ENCODE assay signal across 28 cellular contexts in genomic region chr22:50019316-50019715, GRCh38. TPM values are rescaled to one million over a fixed set of nuclear protein-coding genes. Genes with fewer than 3 reads are reported as not detected.
DNase-seq lines count a peak whose midpoint lies in the region; ATAC-seq and TF ChIP-seq lines count a peak whose summit lies in the region.
"Had no signal": no experiment of that assay in that cellular context is flagged by ENCODE, and none has a peak within 500 bp of the region (broad histone marks: within the 10 kb centered on the region; RNA-seq: fewer than 3 reads in every experiment).

No MANE protein-coding gene starts in this region.

- peak; percentile 34 for DNase-seq in activated naive CD4-positive, alpha-beta T cell treated with anti-CD3 and anti-CD28 coated beads for 36 hours
- DNase-seq in activated naive CD4-positive, alpha-beta T cell treated with Interleukin-2 at 50 U/mL for 16 hours, result no peak
- no peak for DNase-seq in activated T-cell treated with anti-CD3 and anti-CD28 coated beads, Interleukin-2, amount 50 U/mL, for 72 hours
- DNase-seq in naive thymus-derived CD8-positive, alpha-beta T cell, result no peak
- DNase-seq in upper lobe of right lung, result peak; percentile 30
- no peak for DNase-seq in NK-92 (lab: John Stamatoyannopoulos, UW; ENCODE audit: unreplicated experiment)
- DNase-seq in HCEC 1CT, result no peak
- DNase-seq: activated CD4-positive, CD25-positive, alpha-beta regulatory T cell treated with anti-CD3 and anti-CD28 coated beads, Interleukin-2, amount 50 U/mL, for 72 hours; effector CD4-positive, alpha-beta T cell; foreskin fibroblast; heart right ventricle; NCI-H1092 treated with DMSO at 0.1 percent for 48 hours; NCI-H1930; NCI-H69; small intestine; testis had no signal

- H3K9me3 Mint-ChIP-seq in activated naive CD4-positive, alpha-beta T cell treated with anti-CD3 and anti-CD28 coated beads for 36 hours, result no peaks in the 10 kb centered on the region
- peaks cover 1 to 2% of the 10 kb centered on the region in 2 donors for H3K9me3 Mint-ChIP-seq in activated T-cell treated with anti-CD3 and anti-CD28 coated beads, Interleukin-2, amount 50 U/mL, for 72 hours
- no peaks in the 10 kb centered on the region for H3K9me3 Mint-ChIP-seq in naive thymus-derived CD8-positive, alpha-beta T cell

- intact Hi-C loops in activated naive CD4-positive, alpha-beta T cell treated with anti-CD3 and anti-CD28 coated beads for 36 hours (cut with micrococcal nuclease), result loop anchor here (1.0 to 5.0 kb wide), 7 partner anchors 11 to 453 kb away; no protein-coding TSS in a partner anchor
- intact Hi-C loops in upper lobe of right lung (cut with DNase I), result no loop called here

- no peak for TF ChIP-seq CTCF in upper lobe of right lung (IDR thresholded peaks at IDR 0.05)

- peaks cover 3% of the 10 kb centered on the region for H3K36me3 Mint-ChIP-seq in activated naive CD4-positive, alpha-beta T cell treated with anti-CD3 and anti-CD28 coated beads for 36 hours (ENCODE audit: low read depth)
- H3K36me3 Mint-ChIP-seq in activated T-cell treated with anti-CD3 and anti-CD28 coated beads, Interleukin-2, amount 50 U/mL, for 72 hours (ENCODE audit: insufficient read depth in 2 of 2), result peaks cover 0 to 3% of the 10 kb centered on the region in 2 donors
- H3K36me3 Mint-ChIP-seq in naive thymus-derived CD8-positive, alpha-beta T cell, result no peaks in the 10 kb centered on the region
- H3K36me3 Mint-ChIP-seq: brain, IgD-negative memory B cell had no signal

- no peak overlapping the region for H3K4me3 ChIP-seq in upper lobe of right lung
- H3K4me3 ChIP-seq: BLaER1, heart right ventricle, lung, prostate gland, SJSA1, testis, vagina had no signal

- POLR2A ChIA-PET in naive thymus-derived CD8-positive, alpha-beta T cell (lab: Charles Lee), result no interaction called here

- no peaks in the 10 kb centered on the region for H3K9me3 ChIP-seq in upper lobe of right lung
- H3K9me3 ChIP-seq: heart right ventricle, prostate gland, SJSA1, testis, vagina had no signal

- H3K27ac ChIP-seq in upper lobe of right lung, result no peak overlapping the region
- H3K27ac ChIP-seq: BLaER1, prostate gland, SJSA1, testis, vagina had no signal

- CTCF ChIA-PET in activated naive CD4-positive, alpha-beta T cell treated with anti-CD3 and anti-CD28 coated beads for 36 hours (lab: Charles Lee), result interaction anchor here (1.1 to 4.3 kb wide), 5 partner anchors 11 to 43 kb away, joined by 3 to 26 read pairs (median 7); no protein-coding TSS in a partner anchor

- no peaks in the 10 kb centered on the region for H3K36me3 ChIP-seq in upper lobe of right lung
- H3K36me3 ChIP-seq: BLaER1, heart right ventricle, prostate gland, SJSA1, vagina had no signal

- peaks cover 32% of the 10 kb centered on the region for H3K4me1 Mint-ChIP-seq in activated naive CD4-positive, alpha-beta T cell treated with anti-CD3 and anti-CD28 coated beads for 36 hours (ENCODE audit: low read depth)
- H3K4me1 Mint-ChIP-seq in activated T-cell treated with anti-CD3 and anti-CD28 coated beads, Interleukin-2, amount 50 U/mL, for 72 hours (ENCODE audit: low read depth), result peaks cover 2% of the 10 kb centered on the region
- peaks cover 12 to 29% (median 12%) of the 10 kb centered on the region in 4 donors for H3K4me1 Mint-ChIP-seq in naive thymus-derived CD8-positive, alpha-beta T cell
- H3K4me1 Mint-ChIP-seq: brain had no signal

- peak overlapping the region; percentile 7 for H3K4me3 Mint-ChIP-seq in activated naive CD4-positive, alpha-beta T cell treated with anti-CD3 and anti-CD28 coated beads for 36 hours
- peak overlapping the region; percentile 23 to 49 for H3K4me3 Mint-ChIP-seq in activated T-cell treated with anti-CD3 and anti-CD28 coated beads, Interleukin-2, amount 50 U/mL, for 72 hours
- peak overlapping the region in 3 of 10 donors; percentile 8 to 59 (median 52) for H3K4me3 Mint-ChIP-seq in naive thymus-derived CD8-positive, alpha-beta T cell
- H3K4me3 Mint-ChIP-seq: brain had no signal

- H3K4me1 ChIP-seq in upper lobe of right lung, result peaks cover 6% of the 10 kb centered on the region
- H3K4me1 ChIP-seq: SJSA1 had no signal

- H3K27me3 Mint-ChIP-seq in activated naive CD4-positive, alpha-beta T cell treated with anti-CD3 and anti-CD28 coated beads for 36 hours (ENCODE audit: low read depth), result no peaks in the 10 kb centered on the region
- H3K27me3 Mint-ChIP-seq in activated T-cell treated with anti-CD3 and anti-CD28 coated beads, Interleukin-2, amount 50 U/mL, for 72 hours (ENCODE audit: low read depth), result no peaks in the 10 kb centered on the region
- peaks cover 0 to 2% (median 0%) of the 10 kb centered on the region in 5 donors for H3K27me3 Mint-ChIP-seq in naive thymus-derived CD8-positive, alpha-beta T cell

- peaks cover 32% of the 10 kb centered on the region for H3K27me3 ChIP-seq in upper lobe of right lung
- H3K27me3 ChIP-seq: testis had no signal

- no peak overlapping the region for H3K27ac Mint-ChIP-seq in activated naive CD4-positive, alpha-beta T cell treated with anti-CD3 and anti-CD28 coated beads for 36 hours
- H3K27ac Mint-ChIP-seq in activated T-cell treated with anti-CD3 and anti-CD28 coated beads, Interleukin-2, amount 50 U/mL, for 72 hours, result no peak overlapping the region
- H3K27ac Mint-ChIP-seq in naive thymus-derived CD8-positive, alpha-beta T cell, result peak overlapping the region in 9 of 10 donors; percentile 13 to 92 (median 65)
- H3K27ac Mint-ChIP-seq: brain had no signal

- peak; percentile 21 to 24 for ATAC-seq in activated T-cell treated with anti-CD3 and anti-CD28 coated beads, Interleukin-2, amount 50 U/mL, for 72 hours (replicated peaks in 1 of 2)
- ATAC-seq in naive thymus-derived CD8-positive, alpha-beta T cell, result no peak
- ATAC-seq in upper lobe of right lung, result no peak
- no peak for ATAC-seq in GM21619 (IDR thresholded peaks at IDR 0.05; ENCODE audit: unreplicated experiment)
- ATAC-seq: HCT116, heart right ventricle had no signal

RNA-seq across cellular contexts. Expression of gene IL17REL, which starts 6.8 kb away (rescaled TPM):
- total RNA-seq in activated naive CD4-positive, alpha-beta T cell treated with anti-CD3 and anti-CD28 coated beads for 36 hours, result under 1 TPM; 0.12 to 0.15 TPM
- 1 to 10 TPM in 1 of 2 donors, under 1 TPM in 1; 0.36 to 1.1 TPM for total RNA-seq in activated T-cell treated with anti-CD3 and anti-CD28 coated beads, Interleukin-2, amount 50 U/mL, for 72 hours
- total RNA-seq in naive thymus-derived CD8-positive, alpha-beta T cell, result not detected
- not detected for polyA plus RNA-seq in naive thymus-derived CD8-positive, alpha-beta T cell
- total RNA-seq in upper lobe of right lung, result not detected
- total RNA-seq: RPMI7951; SJSA1; T-helper 1 cell treated with Interleukin-12 subunit alpha and Interleukin-12 subunit beta and Interleukin-4 antibody, amounts not matched to agents 30 ng/mL and 1 ng/mL, for 36 hours; vagina had no signal
- polyA plus RNA-seq: esophagus, heart right ventricle, IgD-negative memory B cell had no signal

RNA-seq across cellular contexts. Expression of gene TTLL8, which starts 38.8 kb away (rescaled TPM):
- total RNA-seq in activated naive CD4-positive, alpha-beta T cell treated with anti-CD3 and anti-CD28 coated beads for 36 hours, result not detected
- total RNA-seq in activated T-cell treated with anti-CD3 and anti-CD28 coated beads, Interleukin-2, amount 50 U/mL, for 72 hours, result not detected
- not detected for total RNA-seq in naive thymus-derived CD8-positive, alpha-beta T cell
- polyA plus RNA-seq in naive thymus-derived CD8-positive, alpha-beta T cell, result not detected
- not detected for total RNA-seq in upper lobe of right lung
- total RNA-seq: heart right ventricle; lung; RPMI7951; SJSA1; T-helper 1 cell treated with Interleukin-12 subunit alpha and Interleukin-12 subunit beta and Interleukin-4 antibody, amounts not matched to agents 30 ng/mL and 1 ng/mL, for 36 hours; vagina had no signal
- polyA plus RNA-seq: esophagus, heart right ventricle, IgD-negative memory B cell, lung, small intestine had no signal

RNA-seq across cellular contexts. Expression of gene PIM3, which starts 58.7 kb away (rescaled TPM):
- 100 to 1,000 TPM; 202 to 210 TPM for total RNA-seq in activated naive CD4-positive, alpha-beta T cell treated with anti-CD3 and anti-CD28 coated beads for 36 hours
- 100 to 1,000 TPM; 209 to 236 TPM for total RNA-seq in activated T-cell treated with anti-CD3 and anti-CD28 coated beads, Interleukin-2, amount 50 U/mL, for 72 hours
- total RNA-seq in naive thymus-derived CD8-positive, alpha-beta T cell, result 10 to 100 TPM; 42.0 to 44.0 TPM
- 10 to 100 TPM; 12.4 to 26.0 (median 13.6) TPM for polyA plus RNA-seq in naive thymus-derived CD8-positive, alpha-beta T cell
- 119 TPM for total RNA-seq in upper lobe of right lung

Comparison
In these comparisons a context has a peak if more than half of its experiments do, and no peak if none do; other contexts are left out.
1. DNase-seq: peak in activated naive CD4-positive, alpha-beta T cell treated with anti-CD3 and anti-CD28 coated beads for 36 hours (single experiment) and upper lobe of right lung (single experiment); none in activated naive CD4-positive, alpha-beta T cell treated with Interleukin-2 at 50 U/mL for 16 hours (single experiment), activated T-cell treated with anti-CD3 and anti-CD28 coated beads, Interleukin-2, amount 50 U/mL, for 72 hours (0 of 2), naive thymus-derived CD8-positive, alpha-beta T cell (0 of 10), NK-92 (single experiment) and HCEC 1CT (single experiment).
2. H3K27ac Mint-ChIP-seq: peak in naive thymus-derived CD8-positive, alpha-beta T cell (9 of 10); none in activated naive CD4-positive, alpha-beta T cell treated with anti-CD3 and anti-CD28 coated beads for 36 hours (single experiment) and activated T-cell treated with anti-CD3 and anti-CD28 coated beads, Interleukin-2, amount 50 U/mL, for 72 hours (single experiment).
3. ATAC-seq: peak in activated T-cell treated with anti-CD3 and anti-CD28 coated beads, Interleukin-2, amount 50 U/mL, for 72 hours (2 of 2); none in naive thymus-derived CD8-positive, alpha-beta T cell (0 of 2), upper lobe of right lung (single experiment) and GM21619 (single experiment).